8 cellular contexts compared by ENCODE assay signal in the genomic region with DNA sequence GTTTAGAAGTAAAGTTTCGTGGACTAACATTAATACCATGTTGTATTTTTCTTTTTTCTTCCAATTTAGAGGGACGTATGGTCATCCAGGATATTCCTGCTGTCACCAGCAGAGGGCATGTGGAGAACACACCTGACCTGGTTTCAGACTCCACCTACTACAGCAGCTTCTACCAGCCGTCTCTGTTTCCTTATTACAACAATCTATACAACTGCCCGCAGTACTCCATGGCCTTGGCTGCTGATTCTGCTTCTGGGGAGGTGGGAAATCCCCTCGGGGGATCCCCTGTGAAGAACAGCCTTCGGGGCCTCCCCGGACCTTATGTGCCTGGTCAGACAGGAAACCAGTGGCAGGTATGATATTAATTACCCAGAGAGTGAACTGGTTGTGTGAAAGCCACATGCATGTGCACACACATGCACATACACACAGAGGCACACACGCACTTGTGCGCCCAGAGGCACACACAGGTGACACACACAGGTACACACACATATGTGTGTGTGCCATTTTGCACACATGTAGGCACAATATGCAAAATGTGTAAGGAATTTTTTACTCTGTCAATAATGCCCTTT. TPM values are rescaled to one million over a fixed set of nuclear protein-coding genes. Genes with fewer than 3 reads are reported as not detected.
DNase-seq lines count a peak whose midpoint lies in the region; ATAC-seq and TF ChIP-seq lines count a peak whose summit lies in the region.

No MANE protein-coding gene starts in this region.

- H3K4me3 Mint-ChIP-seq in activated CD4-positive, alpha-beta memory T cell treated with anti-CD3 and anti-CD28 coated beads, Interleukin-2, amount 10 ng/mL, durations not matched to agents 7 days and 5 days: no peak overlapping the region
- peak overlapping the region; percentile 45 for H3K4me3 Mint-ChIP-seq in natural killer cell

- in situ Hi-C loops in Caki2 (cut with HindIII; ENCODE audit: low pct_unique_long_range_greater_than_20kb, low sequenced_read_pairs): no loop called here

- CTCF ChIA-PET in activated CD4-positive, alpha-beta memory T cell treated with anti-CD3 and anti-CD28 coated beads, Interleukin-2, amount 10 ng/mL, durations not matched to agents 7 days and 5 days (lab: Charles Lee): interaction anchor here (0.5 to 7.8 kb wide), 10 partner anchors 13 to 678 kb away, joined by 3 to 78 read pairs (median 4); no protein-coding TSS in a partner anchor

- ATAC-seq in GM19452 (IDR thresholded peaks at IDR 0.05; ENCODE audit: unreplicated experiment) (peak; percentile 99), HG03457 (IDR thresholded peaks at IDR 0.05; ENCODE audit: unreplicated experiment) (peak; percentile 99), natural killer cell (peak; percentile 88 to 97 (median 93))

- no peaks in the 10 kb centered on the region for H3K9me3 ChIP-seq in subcutaneous abdominal adipose tissue (ENCODE audit: control insufficient read depth in 5 of 5, low read length in 5 of 5)

- POLR2A ChIA-PET in activated CD4-positive, alpha-beta memory T cell treated with anti-CD3 and anti-CD28 coated beads, Interleukin-2, amount 10 ng/mL, durations not matched to agents 7 days and 5 days (lab: Charles Lee): no interaction called here

- TF ChIP-seq CTCF in natural killer cell (IDR thresholded peaks at IDR 0.05): peak; percentile 63

- no peak overlapping the region for H3K27ac Mint-ChIP-seq in activated CD4-positive, alpha-beta memory T cell treated with anti-CD3 and anti-CD28 coated beads, Interleukin-2, amount 10 ng/mL, durations not matched to agents 7 days and 5 days
- peak overlapping the region; percentile 49 to 56 for H3K27ac Mint-ChIP-seq in natural killer cell

- no peaks in the 10 kb centered on the region for H3K9me3 Mint-ChIP-seq in activated CD4-positive, alpha-beta memory T cell treated with anti-CD3 and anti-CD28 coated beads, Interleukin-2, amount 10 ng/mL, durations not matched to agents 7 days and 5 days
- H3K9me3 Mint-ChIP-seq in natural killer cell: no peaks in the 10 kb centered on the region

- H3K36me3 ChIP-seq in subcutaneous abdominal adipose tissue (ENCODE audit: control insufficient read depth in 5 of 5, insufficient read depth in 5 of 5, low read length in 5 of 5): no peaks in the 10 kb centered on the region

- no peak overlapping the region for H3K27ac ChIP-seq in subcutaneous abdominal adipose tissue (ENCODE audit: low read depth, low read length)

- intact Hi-C loops in natural killer cell (cut with micrococcal nuclease): loop anchor here (5.0 kb wide), 1 partner anchor 113 kb away; no protein-coding TSS in a partner anchor

- H3K4me3 ChIP-seq in subcutaneous abdominal adipose tissue (ENCODE audit: low read depth in 1 of 5, low read length in 5 of 5): peak overlapping the region in 3 of 5 donors; percentile 28 to 37 (median 31)

- H3K27me3 ChIP-seq in subcutaneous abdominal adipose tissue (ENCODE audit: control insufficient read depth in 5 of 5, insufficient read depth in 4 of 5, low read length in 5 of 5): no peaks in the 10 kb centered on the region

- DNase-seq in Caki2 (ENCODE audit: low read depth): peak; percentile 54
- DNase-seq in NCI-H82 (lab: John Stamatoyannopoulos, UW): peak; percentile 67
- DNase-seq in activated CD4-positive, alpha-beta memory T cell treated with anti-CD3 and anti-CD28 coated beads, Interleukin-2, amount 10 ng/mL, durations not matched to agents 7 days and 5 days: peak; percentile 54
- DNase-seq in erythroblast (lab: John Stamatoyannopoulos, UW): peak; percentile 29 to 56
- DNase-seq in natural killer cell: peak; percentile 30

- no peak overlapping the region for H3K9ac ChIP-seq in subcutaneous abdominal adipose tissue (ENCODE audit: low read length in 5 of 5)

- H3K4me1 ChIP-seq in subcutaneous abdominal adipose tissue (ENCODE audit: control insufficient read depth in 5 of 5, insufficient read depth in 5 of 5, low read length in 5 of 5): peaks cover 0 to 7% (median 7%) of the 10 kb centered on the region in 5 donors

- H3K27me3 Mint-ChIP-seq in activated CD4-positive, alpha-beta memory T cell treated with anti-CD3 and anti-CD28 coated beads, Interleukin-2, amount 10 ng/mL, durations not matched to agents 7 days and 5 days: peaks cover 11% of the 10 kb centered on the region
- H3K27me3 Mint-ChIP-seq in natural killer cell (ENCODE audit: low read depth in 2 of 2): peaks cover 26 to 37% of the 10 kb centered on the region in 2 donors

- H3K36me3 Mint-ChIP-seq in activated CD4-positive, alpha-beta memory T cell treated with anti-CD3 and anti-CD28 coated beads, Interleukin-2, amount 10 ng/mL, durations not matched to agents 7 days and 5 days (ENCODE audit: low read depth): no peaks in the 10 kb centered on the region
- H3K36me3 Mint-ChIP-seq in natural killer cell: no peaks in the 10 kb centered on the region

- no peak for TF ChIP-seq POLR2A in erythroblast (IDR thresholded peaks at IDR 0.05; ENCODE audit: low read length)

- H3K4me1 Mint-ChIP-seq in activated CD4-positive, alpha-beta memory T cell treated with anti-CD3 and anti-CD28 coated beads, Interleukin-2, amount 10 ng/mL, durations not matched to agents 7 days and 5 days: peaks cover 8% of the 10 kb centered on the region
- H3K4me1 Mint-ChIP-seq in natural killer cell: peaks cover 7% of the 10 kb centered on the region in 2 donors

RNA-seq across cellular contexts. Expression of gene DMRT1, which starts 52.4 kb away (rescaled TPM):
- total RNA-seq in Caki2 (2014; rRNA removed; shearing (Covaris generic); ENCODE audit: low replicate concordance): 1.0 TPM in 1 of 2 replicates, not detected in the other
- total RNA-seq in activated CD4-positive, alpha-beta memory T cell treated with anti-CD3 and anti-CD28 coated beads, Interleukin-2, amount 10 ng/mL, durations not matched to agents 7 days and 5 days: not detected
- total RNA-seq in natural killer cell: not detected
